ENCODE assay signal across 7 cellular contexts in the genomic region with DNA sequence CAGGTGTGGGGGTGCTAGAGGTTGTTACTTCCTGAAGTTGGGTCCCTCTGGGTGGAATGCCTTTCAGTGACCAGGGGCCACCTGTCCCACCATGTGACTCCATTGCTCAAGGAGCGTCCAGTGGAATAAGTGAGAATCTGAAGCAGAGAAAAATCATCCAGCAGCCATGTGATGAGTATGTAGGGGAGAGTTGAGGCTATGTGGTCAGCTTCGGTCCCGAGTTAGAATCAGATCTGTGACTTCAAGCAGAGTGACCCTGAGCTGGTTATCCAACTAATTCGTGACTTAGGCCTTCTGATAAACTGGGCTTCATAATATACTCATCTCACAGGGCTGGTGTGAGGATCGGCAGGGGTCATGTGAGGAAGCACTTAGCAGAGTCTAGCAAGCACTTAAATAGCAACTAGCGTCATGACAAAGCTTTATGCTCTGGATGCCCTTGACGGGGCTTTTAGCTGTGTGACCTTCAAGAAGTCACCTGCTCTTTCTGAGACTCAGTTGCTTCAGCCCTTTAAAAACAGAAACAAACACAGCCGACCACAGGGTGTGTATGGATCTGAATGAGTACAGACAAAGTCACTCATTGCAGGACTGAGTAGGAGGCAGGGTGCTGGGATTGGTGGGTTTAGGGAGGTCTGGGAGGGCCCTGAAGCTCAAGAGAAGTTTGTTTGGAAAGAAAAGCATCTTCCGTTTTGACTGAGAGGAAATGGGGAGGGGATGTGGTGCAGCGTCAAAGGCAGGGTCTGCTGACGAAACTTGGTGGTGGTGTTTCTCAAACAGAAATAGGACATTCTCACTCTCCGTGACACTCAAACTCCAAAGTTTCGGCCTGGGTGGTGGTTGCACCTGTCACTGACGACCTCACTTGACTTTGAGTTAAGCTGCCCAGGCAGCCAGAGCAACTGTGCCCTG.
A peak's percentile ranks its signal among the peaks of the same experiment; 100 is the strongest.
DNase-seq lines count a peak whose midpoint lies in the region; ATAC-seq and TF ChIP-seq lines count a peak whose summit lies in the region.

No MANE protein-coding gene starts in this region.

- no peak for TF ChIP-seq CTCF in chondrocyte (IDR thresholded peaks at IDR 0.05)

- DNase-seq in activated CD4-positive, alpha-beta T cell treated with anti-CD3 and anti-CD28 coated beads, Interleukin-2, amount 50 U/mL, for 48 hours: peak; percentile 74 to 83
- DNase-seq in mucosa of gallbladder (ENCODE audit: low spot score) (peak; percentile 31), chondrocyte (ENCODE audit: low spot score) (no peak), COR-L47 (lab: John Stamatoyannopoulos, UW) (no peak), midbrain (lab: John Stamatoyannopoulos, UW) (no peak)

- no peak overlapping the region for H3K4me3 Mint-ChIP-seq in chondrocyte (ENCODE audit: unreplicated experiment)

- H3K4me1 Mint-ChIP-seq in chondrocyte (ENCODE audit: low read depth): peaks cover under 1% of the 10 kb centered on the region

- no peaks in the 10 kb centered on the region for H3K36me3 Mint-ChIP-seq in chondrocyte (ENCODE audit: low read depth)

- H3K27ac Mint-ChIP-seq in chondrocyte (ENCODE audit: unreplicated experiment): no peak overlapping the region

- H3K9me3 Mint-ChIP-seq in chondrocyte (ENCODE audit: low read depth): no peaks in the 10 kb centered on the region

- no peaks in the 10 kb centered on the region for H3K27me3 Mint-ChIP-seq in chondrocyte (ENCODE audit: low read depth)

- peak; percentile 83 for ATAC-seq in GM19455 (IDR thresholded peaks at IDR 0.05; ENCODE audit: unreplicated experiment)
- ATAC-seq in HG03457 (IDR thresholded peaks at IDR 0.05; ENCODE audit: unreplicated experiment): peak; percentile 83

Comparison
In these comparisons a context has a peak if more than half of its experiments do, and no peak if none do; other contexts are left out.
1. DNase-seq: peak in activated CD4-positive, alpha-beta T cell treated with anti-CD3 and anti-CD28 coated beads, Interleukin-2, amount 50 U/mL, for 48 hours (2 of 2) and mucosa of gallbladder (single experiment); none in chondrocyte (single experiment), COR-L47 (single experiment) and midbrain (single experiment).